Comparison of ENCODE assay signal across 8 cellular contexts in the genomic region with DNA sequence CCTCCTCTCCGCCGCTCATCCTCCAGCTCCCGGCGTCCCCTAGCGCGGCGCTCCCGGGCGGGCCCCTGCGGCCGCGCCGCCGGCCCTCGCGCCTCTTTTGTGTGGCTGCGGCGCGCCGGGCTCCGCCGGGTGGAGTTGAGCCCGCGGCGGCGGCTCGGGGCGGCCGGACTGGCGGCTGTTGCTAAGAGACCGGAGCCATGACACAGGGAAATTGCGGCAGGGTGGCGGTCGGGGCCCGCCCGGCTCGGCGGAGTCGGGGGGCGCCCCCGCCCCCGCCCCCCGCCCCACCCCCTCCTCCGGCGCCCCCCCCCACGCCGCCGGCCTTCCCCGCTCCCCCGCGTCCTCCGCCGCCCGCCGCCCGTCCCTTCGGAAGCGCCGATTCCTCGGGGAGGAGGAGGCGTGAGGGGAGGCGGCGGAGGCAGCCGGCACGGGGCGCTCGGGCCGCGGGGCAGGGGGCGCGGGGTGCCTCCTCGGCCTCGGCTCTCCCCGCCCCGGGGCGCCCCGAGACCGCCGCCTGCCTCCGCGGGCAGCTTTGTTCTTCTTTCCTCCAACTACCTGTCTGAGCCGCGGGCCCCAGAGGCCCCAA. TPM values are rescaled to one million over a fixed set of nuclear protein-coding genes. Genes with fewer than 3 reads are reported as not detected.
DNase-seq lines count a peak whose midpoint lies in the region; ATAC-seq and TF ChIP-seq lines count a peak whose summit lies in the region.

TMEM200C (minus strand) TSS at position 223 of the 586 bp plus-strand sequence. CDS start 3,459 bp downstream, outside the sequence.

- no peaks in the 10 kb centered on the region for H3K36me3 ChIP-seq in breast epithelium
- no peaks in the 10 kb centered on the region; the same call in 1 of the 2 replicates for H3K36me3 ChIP-seq in Panc1 (ENCODE audit: control insufficient read depth, insufficient read depth, low read length)
- no peaks in the 10 kb centered on the region for H3K36me3 ChIP-seq in heart right ventricle

- H3K27me3 Mint-ChIP-seq in MCF 10A (ENCODE audit: insufficient read depth, unreplicated experiment) (peaks cover 62% of the 10 kb centered on the region), progenitor cell of endocrine pancreas (peaks cover 51% of the 10 kb centered on the region)
- H3K27me3 Mint-ChIP-seq in T-helper 2 cell treated with Interferon-gamma antibody and Interleukin-4, amounts not matched to agents 5 μg/mL and 100 μg/mL, for 36 hours (ENCODE audit: low read depth) = peaks cover 79% of the 10 kb centered on the region

- H3K9me3 ChIP-seq in breast epithelium (no peaks in the 10 kb centered on the region), Panc1 (ENCODE audit: control insufficient read depth, insufficient read depth, low read depth, low read length) (no peaks in the 10 kb centered on the region), heart right ventricle (no peaks in the 10 kb centered on the region)

- no peak for DNase-seq in breast epithelium (ENCODE audit: low spot score in 2 of 2)
- no peak for DNase-seq in MCF 10A (ENCODE audit: unreplicated experiment)
- no peak for DNase-seq in Panc1 (ENCODE audit: low read depth, low spot score)
- peak; percentile 7 to 19 for DNase-seq in heart right ventricle
- peak; percentile 43 for DNase-seq in progenitor cell of endocrine pancreas (ENCODE audit: low spot score, unreplicated experiment)
- DNase-seq in ureter (ENCODE audit: low spot score) = no peak
- DNase-seq in T-helper 2 cell treated with Interferon-gamma antibody and Interleukin-4, amounts not matched to agents 5 μg/mL and 100 μg/mL, for 36 hours (ENCODE audit: low spot score) = no peak

- TF ChIP-seq CTCF in breast epithelium (IDR thresholded peaks at IDR 0.05) (no peak), MCF 10A (IDR thresholded peaks at IDR 0.05; ENCODE audit: unreplicated experiment) (no peak), Panc1 (IDR thresholded peaks at IDR 0.05) (no peak), heart right ventricle (IDR thresholded peaks at IDR 0.05) (no peak), progenitor cell of endocrine pancreas (IDR thresholded peaks at IDR 0.05; ENCODE audit: unreplicated experiment) (no peak)

- H3K36me3 Mint-ChIP-seq in MCF 10A (ENCODE audit: insufficient read depth, unreplicated experiment) (no peaks in the 10 kb centered on the region), progenitor cell of endocrine pancreas (ENCODE audit: insufficient read depth) (peaks cover 7% of the 10 kb centered on the region)
- no peaks in the 10 kb centered on the region for H3K36me3 Mint-ChIP-seq in T-helper 2 cell treated with Interferon-gamma antibody and Interleukin-4, amounts not matched to agents 5 μg/mL and 100 μg/mL, for 36 hours (ENCODE audit: low read depth)

- CTCF ChIA-PET in MCF 10A (lab: Yijun Ruan, JAX) = no interaction called here
- CTCF ChIA-PET in Panc1 (lab: Charles Lee) = no interaction called here

- ATAC-seq in Panc1 (peak; percentile 52), heart right ventricle (peak in 3 of 8 donors; percentile 7 to 18 (median 11)), GM21576 (IDR thresholded peaks at IDR 0.05; ENCODE audit: unreplicated experiment) (no peak)

- H3K27ac ChIP-seq in breast epithelium (peak within 1 kb of the TSS; percentile 82 to 90), Panc1 (ENCODE audit: low read length) (no peak within 1 kb of the TSS), heart right ventricle (peak within 1 kb of the TSS in 8 of 10 donors; percentile 19 to 78 (median 47))

- H3K4me3 ChIP-seq in breast epithelium = peak within 1 kb of the TSS; percentile 49 to 87 (median 70)
- H3K4me3 ChIP-seq in Panc1 (ENCODE audit: low read depth in 2 of 2, low read length in 2 of 2) = peak within 1 kb of the TSS; percentile 26 to 34
- peak within 1 kb of the TSS; percentile 38 to 64 (median 50) for H3K4me3 ChIP-seq in heart right ventricle

- no peak within 1 kb of the TSS for H3K27ac Mint-ChIP-seq in MCF 10A (ENCODE audit: low read depth, unreplicated experiment)
- H3K27ac Mint-ChIP-seq in progenitor cell of endocrine pancreas = peak within 1 kb of the TSS; percentile 92
- H3K27ac Mint-ChIP-seq in T-helper 2 cell treated with Interferon-gamma antibody and Interleukin-4, amounts not matched to agents 5 μg/mL and 100 μg/mL, for 36 hours = no peak within 1 kb of the TSS

- BruUV-seq in MCF 10A (replicated peaks; lab: Mats Ljungman, UMichigan) (no TSS peak), Panc1 (replicated peaks; lab: Mats Ljungman, UMichigan) (no TSS peak)

- H3K9me3 Mint-ChIP-seq in MCF 10A (ENCODE audit: unreplicated experiment) (no peaks in the 10 kb centered on the region), progenitor cell of endocrine pancreas (ENCODE audit: low read depth) (no peaks in the 10 kb centered on the region)
- H3K9me3 Mint-ChIP-seq in T-helper 2 cell treated with Interferon-gamma antibody and Interleukin-4, amounts not matched to agents 5 μg/mL and 100 μg/mL, for 36 hours = no peaks in the 10 kb centered on the region

- H3K27me3 ChIP-seq in breast epithelium (peaks cover 3 to 26% of the 10 kb centered on the region in 2 donors), Panc1 (ENCODE audit: control insufficient read depth, insufficient read depth, low read length) (peaks cover 19% of the 10 kb centered on the region), heart right ventricle (peaks cover 28 to 97% (median 89%) of the 10 kb centered on the region in 7 donors)

- WGBS in heart right ventricle, 2 donors = 0% methylated on average over 30 to 77 of the region's 83 CpGs

- no peak for TF ChIP-seq POLR2A in breast epithelium (IDR thresholded peaks at IDR 0.05)

- peaks cover 16% of the 10 kb centered on the region for H3K4me1 Mint-ChIP-seq in MCF 10A (ENCODE audit: insufficient read depth, unreplicated experiment)
- H3K4me1 Mint-ChIP-seq in progenitor cell of endocrine pancreas (ENCODE audit: low read depth) = peaks cover 31% of the 10 kb centered on the region
- H3K4me1 Mint-ChIP-seq in T-helper 2 cell treated with Interferon-gamma antibody and Interleukin-4, amounts not matched to agents 5 μg/mL and 100 μg/mL, for 36 hours (ENCODE audit: low read depth) = peaks cover 2% of the 10 kb centered on the region

- POLR2A ChIA-PET in MCF 10A (lab: Yijun Ruan, JAX) (no interaction called here), Panc1 (lab: Charles Lee) (no interaction called here)

- H3K4me1 ChIP-seq in breast epithelium = no peaks in the 10 kb centered on the region
- no peaks in the 10 kb centered on the region for H3K4me1 ChIP-seq in Panc1 (ENCODE audit: control insufficient read depth, insufficient read depth, low read length)
- peaks cover 5 to 36% (median 15%) of the 10 kb centered on the region in 9 donors for H3K4me1 ChIP-seq in heart right ventricle

- in situ Hi-C loops in Panc1 (cut with HindIII; ENCODE audit: low pct_unique_long_range_greater_than_20kb, low sequenced_read_pairs) = no loop called here

- H3K4me3 Mint-ChIP-seq in MCF 10A (ENCODE audit: unreplicated experiment) = no peak within 1 kb of the TSS
- peak within 1 kb of the TSS; percentile 83 for H3K4me3 Mint-ChIP-seq in progenitor cell of endocrine pancreas (ENCODE audit: low read depth)
- H3K4me3 Mint-ChIP-seq in T-helper 2 cell treated with Interferon-gamma antibody and Interleukin-4, amounts not matched to agents 5 μg/mL and 100 μg/mL, for 36 hours = no peak within 1 kb of the TSS

- intact Hi-C loops in breast epithelium (cut with DNase I; ENCODE audit: low total_unique reads) = no loop called here
- intact Hi-C loops in MCF 10A (cut with micrococcal nuclease) = no loop called here
- intact Hi-C loops in Panc1 (cut with micrococcal nuclease; ENCODE audit: unreplicated experiment) = no loop called here
- intact Hi-C loops in heart right ventricle (cut with DNase I) = loop anchor here in 3 of 10 donors (10.0 kb wide), 3 partner anchors 229 to 879 kb away; no protein-coding TSS in a partner anchor

RNA-seq across cellular contexts. Expression of gene TMEM200C, which starts in this region (rescaled TPM):
- total RNA-seq in breast epithelium = 1 to 10 TPM in 1 of 3 donors, under 1 TPM in 2; 0.16 to 1.2 (median 0.98) TPM
- not detected in 2 replicates for total RNA-seq in MCF 10A (2022)
- total RNA-seq in Panc1 (2021; ENCODE audit: unreplicated experiment) = 0.10 TPM
- polyA plus RNA-seq in Panc1 (2012; ENCODE audit: insufficient read length) = not detected
- total RNA-seq in heart right ventricle = under 1 TPM; 0.04 to 0.79 (median 0.33) TPM
- 1 to 10 TPM in 1 of 2 donors, under 1 TPM in 1; 0.22 to 1.7 TPM for polyA plus RNA-seq in heart right ventricle
- total RNA-seq in progenitor cell of endocrine pancreas = 8.6 and 9.3 TPM in 2 replicates
- total RNA-seq in ureter = 0.60 TPM

Comparison
In these comparisons a context has a peak if more than half of its experiments do, and no peak if none do; other contexts are left out.
1. Peak in ATAC-seq and H3K4me3 ChIP-seq in Panc1; RNA of the gene not detected or under 1 TPM.
2. DNase-seq: peak in heart right ventricle (2 of 2) and progenitor cell of endocrine pancreas (single experiment); none in breast epithelium (0 of 2), MCF 10A (single experiment), Panc1 (single experiment), ureter (single experiment) and T-helper 2 cell treated with Interferon-gamma antibody and Interleukin-4, amounts not matched to agents 5 μg/mL and 100 μg/mL, for 36 hours (single experiment).
3. Peak in every context shown above with its lines, with median percentiles within 50 percentile points of each other: H3K4me3 ChIP-seq.